In the genomic region with DNA sequence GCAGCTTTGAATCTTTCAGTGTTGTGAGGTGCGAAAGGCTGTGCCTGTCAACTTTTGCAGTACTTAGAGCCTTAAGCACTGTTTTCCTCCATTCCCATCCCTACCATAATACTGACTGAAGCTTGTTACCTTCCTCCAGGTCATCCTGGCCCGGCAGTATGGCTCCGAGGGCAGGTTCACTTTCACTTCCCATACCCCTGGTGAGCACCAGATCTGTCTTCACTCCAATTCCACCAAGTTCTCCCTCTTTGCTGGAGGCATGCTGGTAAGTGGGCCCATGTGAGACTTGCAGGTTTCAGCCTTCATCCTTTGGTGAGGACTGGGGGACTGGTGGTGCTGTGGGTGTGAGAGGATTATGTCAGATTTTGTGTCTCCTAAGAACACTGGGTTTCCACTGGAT, we compare ENCODE assay signal across 11 cellular contexts. TPM values are rescaled to one million over a fixed set of nuclear protein-coding genes. Genes with fewer than 3 reads are reported as not detected.
A peak's percentile ranks its signal among the peaks of the same experiment; 100 is the strongest.
DNase-seq lines count a peak whose midpoint lies in the region; ATAC-seq, FAIRE-seq and TF ChIP-seq lines count a peak whose summit lies in the region.
"Had no signal": no experiment of that assay in that cellular context is flagged by ENCODE, and none has a peak within 500 bp of the region (broad histone marks: within the 10 kb centered on the region; RNA-seq: fewer than 3 reads in every experiment).

No MANE protein-coding gene starts in this region.

- H3K27me3 ChIP-seq in BLaER1 (no peaks in the 10 kb centered on the region), HL-60 (ENCODE audit: insufficient read depth, poor library complexity, severe bottlenecking) (no peaks in the 10 kb centered on the region), GM12878 (replicated peaks in 1 of 2; ENCODE audit: control insufficient read depth in 2 of 2, insufficient read depth in 2 of 2, low read length in 1 of 2) (no peaks in the 10 kb centered on the region)

- CTCF ChIA-PET in GM12878 (lab: Yijun Ruan, JAX) = interaction anchor here (0.8 to 1.7 kb wide), 3 partner anchors 84 to 204 kb away, joined by 4 read pairs; partner anchors contain the start of gene DOK3

- H4K20me1 ChIP-seq in BLaER1 (peaks cover 36% of the 10 kb centered on the region), GM12878 (ENCODE audit: control insufficient read depth, insufficient read depth) (no peaks in the 10 kb centered on the region)

- ATAC-seq in GM12878 = no peak
- no peak for ATAC-seq in naive B cell (ENCODE audit: low read depth in 2 of 2)

- intact Hi-C loops in GM12878 (cut with micrococcal nuclease; ENCODE audit: unreplicated experiment) = loop anchor here (2.0 to 10.0 kb wide), 3 partner anchors 77 to 289 kb away; partner anchors contain the start of genes DDX41, PRELID1 and RAB24

- H3K9me3 Mint-ChIP-seq in naive B cell = no peaks in the 10 kb centered on the region

- SMC1A ChIA-PET in GM12878 (lab: Charles Lee; ENCODE audit: uncharacterized antibody, unreplicated experiment) = no interaction called here

- TF ChIP-seq CTCF in HL-60 (IDR thresholded peaks at IDR 0.05; ENCODE audit: insufficient read depth, low read length) (no peak), GM12878 (IDR thresholded peaks at IDR 0.05 in 2 of 3, conservative IDR thresholded peaks at IDR 0.05 in 1 of 3; ENCODE audit: control insufficient read depth in 2 of 3, extremely low read depth in 1 of 3, insufficient read depth in 1 of 3, low read depth in 3 of 3, low read length in 3 of 3) (no peak)

- TF ChIP-seq POLR2A in GM12878 (IDR thresholded peaks at IDR 0.05; ENCODE audit: low read depth, low read length) = peak; percentile 57

- H3K27ac Mint-ChIP-seq in naive B cell = peak overlapping the region in 2 of 6 donors; percentile 47 to 60

- RAD21 ChIA-PET in GM12878 (lab: Charles Lee; ENCODE audit: unreplicated experiment) = interaction anchor here (1.1 to 1.2 kb wide), 2 partner anchors 83 to 92 kb away, joined by 3 to 5 read pairs; no protein-coding TSS in a partner anchor

- FAIRE-seq in GM12878 (lab: Jason Lieb, UNC) (no peak), frontal cortex (lab: Jason Lieb, UNC) (no peak)

- BruUV-seq in GM12878 (replicated peaks; lab: Mats Ljungman, UMichigan) = no TSS peak

- POLR2A ChIA-PET in GM12878 (lab: Charles Lee) = interaction anchor here (0.7 to 1.3 kb wide), 7 partner anchors 9 to 926 kb away, joined by 3 to 7 read pairs (median 3); partner anchors contain the start of gene PDLIM7

- in situ Hi-C loops in GM12878 (cut with MboI) = no loop called here

- H3K4me3 Mint-ChIP-seq in naive B cell = peak overlapping the region in 7 of 8 donors; percentile 16 to 99 (median 92)

- 68% methylated on average over 3 of the region's 3 CpGs for WGBS in GM12878 (ENCODE audit: insufficient coverage, insufficient replicate concordance, low lambda C conversion rate, missing lambda C conversion rate)

- H2AFZ ChIP-seq in GM12878 (ENCODE audit: control insufficient read depth, low read depth, low read length) = no peak overlapping the region

- H3K4me1 ChIP-seq in BLaER1 (peaks cover 18% of the 10 kb centered on the region), GM12878 (ENCODE audit: control insufficient read depth, insufficient read depth, low read length) (peaks cover 8% of the 10 kb centered on the region)

- H3K36me3 Mint-ChIP-seq in naive B cell = peaks cover 3 to 23% of the 10 kb centered on the region in 2 donors

- H3K27me3 Mint-ChIP-seq in naive B cell = peaks cover 0 to 20% (median 15%) of the 10 kb centered on the region in 3 donors

- H3K36me3 ChIP-seq in BLaER1 = peaks cover 39% of the 10 kb centered on the region
- H3K36me3 ChIP-seq in GM12878 (ENCODE audit: control insufficient read depth in 2 of 2, insufficient read depth in 2 of 2, low read length in 1 of 2) = peaks cover 14 to 30% of the 10 kb centered on the region in 2 experiments; a peak in 3 of 4 replicates

- H3K27ac ChIP-seq in BLaER1 = no peak overlapping the region
- no peak overlapping the region for H3K27ac ChIP-seq in HL-60 (replicated peaks)
- H3K27ac ChIP-seq in GM12878 (ENCODE audit: control insufficient read depth, insufficient read depth) = no peak overlapping the region

- peaks cover 21% of the 10 kb centered on the region for H3K79me2 ChIP-seq in GM12878 (ENCODE audit: control insufficient read depth, insufficient read depth, low read length)

- TF ChIP-seq RAD21 in GM12878 (IDR thresholded peaks at IDR 0.05; ENCODE audit: insufficient read depth, low read depth, low read length) = no peak

- H3K4me3 ChIP-seq in BLaER1 (peak overlapping the region; percentile 84), HL-60 (replicated peaks; ENCODE audit: insufficient read depth, low read length) (peak overlapping the region; percentile 99), GM12878 (peak overlapping the region; percentile 88)

- H3K9ac ChIP-seq in BLaER1 (peak overlapping the region; percentile 91; the same call in 1 of the 2 replicates), GM12878 (ENCODE audit: control insufficient read depth, insufficient read depth, low read length) (no peak overlapping the region; the same call in 1 of the 2 replicates)

- peaks cover 23 to 32% (median 23%) of the 10 kb centered on the region in 3 donors for H3K4me1 Mint-ChIP-seq in naive B cell

- DNase-seq in HL-60 (ENCODE audit: low read depth in 1 of 2, low spot score in 1 of 2) (no peak), GM12878 (ENCODE audit: low read depth, low spot score) (no peak), naive B cell (no peak), frontal cortex (ENCODE audit: low spot score in 2 of 2) (no peak), H4 (ENCODE audit: low spot score) (no peak), NCI-H524 (lab: John Stamatoyannopoulos, UW) (no peak)
- no peak for DNase-seq in stimulated activated CD4-positive, alpha-beta T cell treated with anti-CD3 and anti-CD28 coated beads, Interleukin-4, amount 100 ng/mL, for 24 hours
- DNase-seq: activated effector memory CD4-positive, alpha-beta T cell treated with Interleukin-2 at 50 U/mL for 16 hours; MV-4-11; SHP77 treated with DMSO at 0.1 percent for 48 hours had no signal

- H3K9me3 ChIP-seq in BLaER1 (no peaks in the 10 kb centered on the region), GM12878 (replicated peaks; ENCODE audit: control insufficient read depth, insufficient read depth, low read length) (no peaks in the 10 kb centered on the region)

- peak overlapping the region; percentile 77 for H3K4me2 ChIP-seq in BLaER1
- H3K4me2 ChIP-seq in GM12878 (ENCODE audit: control insufficient read depth, insufficient read depth) = peak overlapping the region; percentile 76

- TF ChIP-seq EP300 in GM12878 (IDR thresholded peaks at IDR 0.05; ENCODE audit: borderline replicate concordance in 1 of 2, control insufficient read depth in 1 of 2, low read depth in 2 of 2, low read length in 2 of 2) = no peak

RNA-seq across cellular contexts. Expression of gene TMED9, which starts 1.5 kb away (rescaled TPM):
- 67.6 and 67.8 TPM in 2 replicates for total RNA-seq in GM12878 (2013; cell fraction: nucleolus; rRNA removed)
- total RNA-seq in GM12878 (2014; rRNA removed) (36.2 and 44.8 TPM in 2 replicates), GM12878 (2014; rRNA removed; fragmentation: Illumina TruSeq; extraction: Trizol) (40.3 and 44.9 TPM in 2 replicates), GM12878 (2021) (121 and 127 TPM in 2 replicates), frontal cortex (28.1 TPM)
- polyA plus RNA-seq in GM12878 (2011; ENCODE audit: low read depth) = 76.7 TPM
- polyA plus RNA-seq in GM12878 (2011; rRNA removed) (96.0 and 138 TPM in 2 replicates), GM12878 (2014; fragmentation: Illumina TruSeq; extraction: Trizol) (41.8 and 89.6 TPM in 2 replicates), GM12878 (2014; fragmentation: Nextera tagmentation; extraction: Ambion mirVana) (10 to 100 TPM; 35.7 to 46.6 TPM), GM12878 (2014; rRNA removed) (144 and 157 TPM in 2 replicates), GM12878 (2016; fragmentation: Nextera tagmentation; extraction: Ambion mirVana) (100 to 1,000 TPM; 125 to 136 TPM), naive B cell (ENCODE audit: low read depth in 6 of 6) (100 to 1,000 TPM in 3 of 6 donors, 10 to 100 TPM in 3; 86.8 to 108 (median 99.4) TPM)
- polyA plus RNA-seq in GM12878 (2011; cell fraction: cytosol; rRNA removed) = 152 and 160 TPM in 2 replicates
- polyA plus RNA-seq in GM12878 (2011; cell fraction: nucleus; rRNA removed) = 55.1 and 67.2 TPM in 2 replicates
- 162 and 175 TPM in 2 replicates for polyA plus RNA-seq in GM12878 (2012)
- polyA minus RNA-seq in GM12878 (2011; rRNA and poly(A)+ RNA removed) = 130 and 153 TPM in 2 replicates
- polyA minus RNA-seq in GM12878 (2011; cell fraction: cytosol; rRNA and poly(A)+ RNA removed) = 29.7 and 39.8 TPM in 2 replicates
- 32.4 and 35.7 TPM in 2 replicates for polyA minus RNA-seq in GM12878 (2011; cell fraction: nucleus; rRNA and poly(A)+ RNA removed)
- 151 and 191 TPM in 2 replicates for total RNA-seq in H4 (2014; rRNA removed; shearing (Covaris generic))

RNA-seq across cellular contexts. Expression of gene B4GALT7, which starts 6.4 kb away (rescaled TPM):
- 26.8 and 28.4 TPM in 2 replicates for total RNA-seq in GM12878 (2013; cell fraction: nucleolus; rRNA removed)
- total RNA-seq in GM12878 (2014; rRNA removed) (22.9 and 23.2 TPM in 2 replicates), GM12878 (2014; rRNA removed; fragmentation: Illumina TruSeq; extraction: Trizol) (8.4 and 9.8 TPM in 2 replicates), GM12878 (2021) (22.5 and 23.6 TPM in 2 replicates), frontal cortex (13.5 TPM)
- polyA plus RNA-seq in GM12878 (2011; ENCODE audit: low read depth) = 10.5 TPM
- polyA plus RNA-seq in GM12878 (2011; rRNA removed) (3.1 and 7.2 TPM in 2 replicates), GM12878 (2014; fragmentation: Illumina TruSeq; extraction: Trizol) (2.4 and 8.3 TPM in 2 replicates), GM12878 (2014; fragmentation: Nextera tagmentation; extraction: Ambion mirVana) (1 to 10 TPM in 1 of 2 experiments, under 1 TPM in 1; 0.34 to 2.3 TPM), GM12878 (2014; rRNA removed) (23.2 and 24.5 TPM in 2 replicates), GM12878 (2016; fragmentation: Nextera tagmentation; extraction: Ambion mirVana) (10 to 100 TPM; 25.9 to 27.3 TPM), naive B cell (ENCODE audit: low read depth in 6 of 6) (10 to 100 TPM; 22.7 to 29.6 (median 27.5) TPM)
- polyA plus RNA-seq in GM12878 (2011; cell fraction: cytosol; rRNA removed) = 11.3 and 16.8 TPM in 2 replicates
- polyA plus RNA-seq in GM12878 (2011; cell fraction: nucleus; rRNA removed) = 28.7 and 28.9 TPM in 2 replicates
- 17.3 and 18.5 TPM in 2 replicates for polyA plus RNA-seq in GM12878 (2012)
- 6.2 and 11.6 TPM in 2 replicates for polyA minus RNA-seq in GM12878 (2011; rRNA and poly(A)+ RNA removed)
- 4.4 and 4.5 TPM in 2 replicates for polyA minus RNA-seq in GM12878 (2011; cell fraction: cytosol; rRNA and poly(A)+ RNA removed)
- polyA minus RNA-seq in GM12878 (2011; cell fraction: nucleus; rRNA and poly(A)+ RNA removed) = 10.5 and 17.5 TPM in 2 replicates
- 35.6 and 40.4 TPM in 2 replicates for total RNA-seq in H4 (2014; rRNA removed; shearing (Covaris generic))

RNA-seq across cellular contexts. Expression of gene FAM193B, which starts 39.1 kb away (rescaled TPM):
- 77.1 and 93.7 TPM in 2 replicates for total RNA-seq in GM12878 (2013; cell fraction: nucleolus; rRNA removed)
- total RNA-seq in GM12878 (2014; rRNA removed) (29.3 and 32.4 TPM in 2 replicates), GM12878 (2014; rRNA removed; fragmentation: Illumina TruSeq; extraction: Trizol) (22.6 and 26.2 TPM in 2 replicates), GM12878 (2021) (34.3 and 47.0 TPM in 2 replicates), frontal cortex (26.1 TPM)
- polyA plus RNA-seq in GM12878 (2011; ENCODE audit: low read depth) = 40.4 TPM
- polyA plus RNA-seq in GM12878 (2011; rRNA removed) (26.7 and 37.8 TPM in 2 replicates), GM12878 (2014; fragmentation: Illumina TruSeq; extraction: Trizol) (10.7 and 27.6 TPM in 2 replicates), GM12878 (2014; fragmentation: Nextera tagmentation; extraction: Ambion mirVana) (10 to 100 TPM in 1 of 2 experiments, 1 to 10 TPM in 1; 3.3 to 11.1 TPM), GM12878 (2014; rRNA removed) (44.1 and 51.8 TPM in 2 replicates), GM12878 (2016; fragmentation: Nextera tagmentation; extraction: Ambion mirVana) (10 to 100 TPM in 1 of 2 experiments, 1 to 10 TPM in 1; 9.0 to 14.5 TPM), naive B cell (ENCODE audit: low read depth in 6 of 6) (1 to 10 TPM; 2.9 to 6.8 (median 4.6) TPM)
- polyA plus RNA-seq in GM12878 (2011; cell fraction: cytosol; rRNA removed) = 33.1 and 39.8 TPM in 2 replicates
- 225 and 240 TPM in 2 replicates for polyA plus RNA-seq in GM12878 (2011; cell fraction: nucleus; rRNA removed)
- polyA plus RNA-seq in GM12878 (2012) = 50.5 and 58.2 TPM in 2 replicates
- 11.3 and 19.0 TPM in 2 replicates for polyA minus RNA-seq in GM12878 (2011; rRNA and poly(A)+ RNA removed)
- 10.3 and 14.2 TPM in 2 replicates for polyA minus RNA-seq in GM12878 (2011; cell fraction: cytosol; rRNA and poly(A)+ RNA removed)
- polyA minus RNA-seq in GM12878 (2011; cell fraction: nucleus; rRNA and poly(A)+ RNA removed) = 25.0 and 38.2 TPM in 2 replicates
- 7.5 and 14.5 TPM in 2 replicates for total RNA-seq in H4 (2014; rRNA removed; shearing (Covaris generic))
